In the genomic region with DNA sequence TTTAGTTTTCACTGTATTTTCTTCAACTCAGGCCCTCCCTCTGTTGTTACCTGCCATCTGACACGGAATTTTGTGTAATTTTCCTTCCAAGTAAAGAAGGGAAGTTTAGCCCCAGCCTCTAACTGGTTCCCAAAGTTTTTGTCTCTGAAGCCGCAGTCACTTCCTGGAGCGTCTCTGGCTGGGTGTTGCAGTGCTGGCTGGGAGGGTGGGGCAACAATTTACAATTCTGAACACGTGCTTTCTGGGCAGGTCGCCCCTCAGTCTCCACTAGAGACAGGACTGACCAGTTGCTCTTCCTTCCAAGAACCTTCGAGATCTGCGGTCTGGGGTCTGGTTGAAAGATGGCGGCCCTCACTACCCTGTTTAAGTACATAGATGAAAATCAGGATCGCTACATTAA, we compare ENCODE assay signal across 8 cellular contexts. TPM values are rescaled to one million over a fixed set of nuclear protein-coding genes. Genes with fewer than 3 reads are reported as not detected.
DNase-seq lines count a peak whose midpoint lies in the region; ATAC-seq and TF ChIP-seq lines count a peak whose summit lies in the region.

No MANE protein-coding gene starts in this region.

- H3K4me1 Mint-ChIP-seq in T-helper 17 cell, result peaks cover 34% of the 10 kb centered on the region
- peaks cover 43% of the 10 kb centered on the region for H3K4me1 Mint-ChIP-seq in stimulated activated effector memory CD8-positive, alpha-beta T cell treated with anti-CD3 and anti-CD28 coated beads, Interleukin-12 subunit alpha, Interleukin-12 subunit beta, amount 100 ng/mL, for 72 hours

- H3K4me1 ChIP-seq in left lung, result peaks cover 17 to 56% of the 10 kb centered on the region in 2 donors

- peak overlapping the region; percentile 8 to 42 for H3K4me3 ChIP-seq in left lung

- no peak for TF ChIP-seq CTCF in left lung (IDR thresholded peaks at IDR 0.05)

- peaks cover 5% of the 10 kb centered on the region for H3K36me3 Mint-ChIP-seq in T-helper 17 cell (ENCODE audit: low read depth)
- peaks cover 62% of the 10 kb centered on the region for H3K36me3 Mint-ChIP-seq in stimulated activated effector memory CD8-positive, alpha-beta T cell treated with anti-CD3 and anti-CD28 coated beads, Interleukin-12 subunit alpha, Interleukin-12 subunit beta, amount 100 ng/mL, for 72 hours

- ATAC-seq in HG03354 (IDR thresholded peaks at IDR 0.05; ENCODE audit: poor library complexity, severe bottlenecking, unreplicated experiment), result peak; percentile 42
- peak; percentile 25 for ATAC-seq in T-helper 17 cell
- peak; percentile 20 for ATAC-seq in left lung
- no peak for ATAC-seq in stimulated activated effector memory CD8-positive, alpha-beta T cell treated with anti-CD3 and anti-CD28 coated beads, Interleukin-12 subunit alpha, Interleukin-12 subunit beta, amount 100 ng/mL, for 72 hours

- H3K4me3 Mint-ChIP-seq in T-helper 17 cell, result peak overlapping the region; percentile 94
- peak overlapping the region; percentile 89 for H3K4me3 Mint-ChIP-seq in stimulated activated effector memory CD8-positive, alpha-beta T cell treated with anti-CD3 and anti-CD28 coated beads, Interleukin-12 subunit alpha, Interleukin-12 subunit beta, amount 100 ng/mL, for 72 hours

- H3K9me3 ChIP-seq in T-helper 17 cell (ENCODE audit: control insufficient read depth, low read length, poor library complexity, severe bottlenecking) (no peaks in the 10 kb centered on the region), left lung (no peaks in the 10 kb centered on the region)

- H3K27me3 Mint-ChIP-seq in T-helper 17 cell, result no peaks in the 10 kb centered on the region

- DNase-seq in AG08395 (ENCODE audit: low spot score) (peak; percentile 19), GM19238 (ENCODE audit: insufficient read length, low spot score) (peak; percentile 52), T-helper 17 cell (peak in 2 of 3 donors; percentile 13 to 19), caudate nucleus (lab: John Stamatoyannopoulos, UW) (peak in 35 of 61 donors; percentile 3 to 80 (median 39)), left lung (peak in 1 of 2 donors; percentile 78), DMS114 treated with DMSO at 0.1 percent for 48 hours (lab: John Stamatoyannopoulos, UW; ENCODE audit: unreplicated experiment) (no peak)
- DNase-seq in stimulated activated effector memory CD8-positive, alpha-beta T cell treated with anti-CD3 and anti-CD28 coated beads, Interleukin-12 subunit alpha, Interleukin-12 subunit beta, amount 100 ng/mL, for 72 hours (ENCODE audit: low spot score in 2 of 2), result peak in 1 of 2 donors; percentile 75

- H3K9me3 Mint-ChIP-seq in stimulated activated effector memory CD8-positive, alpha-beta T cell treated with anti-CD3 and anti-CD28 coated beads, Interleukin-12 subunit alpha, Interleukin-12 subunit beta, amount 100 ng/mL, for 72 hours, result no peaks in the 10 kb centered on the region

- H3K27ac ChIP-seq in caudate nucleus (ENCODE audit: low read depth, low read length) (peak overlapping the region; percentile 88), left lung (peak overlapping the region; percentile 82 to 87)

- H3K36me3 ChIP-seq in left lung, result peaks cover 6 to 38% of the 10 kb centered on the region in 2 donors

- intact Hi-C loops in left lung (cut with DNase I), result no loop called here

- no peaks in the 10 kb centered on the region for H3K27me3 ChIP-seq in left lung

- peak overlapping the region; percentile 98 for H3K27ac Mint-ChIP-seq in T-helper 17 cell
- H3K27ac Mint-ChIP-seq in stimulated activated effector memory CD8-positive, alpha-beta T cell treated with anti-CD3 and anti-CD28 coated beads, Interleukin-12 subunit alpha, Interleukin-12 subunit beta, amount 100 ng/mL, for 72 hours, result peak overlapping the region; percentile 92

RNA-seq across cellular contexts. Expression of a gene that starts 3.5 kb away (rescaled TPM):
- 100 to 1,000 TPM in 1 of 2 donors, 10 to 100 TPM in 1; 99.6 to 105 TPM for total RNA-seq in T-helper 17 cell
- 100 to 1,000 TPM; 242 to 301 TPM for total RNA-seq in left lung

RNA-seq across cellular contexts. Expression of a gene that starts 34.7 kb away (rescaled TPM):
- under 1 TPM; 0.20 to 0.23 TPM for total RNA-seq in T-helper 17 cell
- total RNA-seq in left lung, result not detected

RNA-seq across cellular contexts. Expression of a gene that starts 42.5 kb away (rescaled TPM):
- total RNA-seq in T-helper 17 cell, result not detected
- total RNA-seq in left lung, result not detected
